8 cellular contexts compared by ENCODE assay signal in genomic region chr2:177262958-177263450, GRCh38. TPM values are rescaled to one million over a fixed set of nuclear protein-coding genes. Genes with fewer than 3 reads are reported as not detected.
DNase-seq lines count a peak whose midpoint lies in the region; ATAC-seq and TF ChIP-seq lines count a peak whose summit lies in the region.

No MANE protein-coding gene starts in this region.

- peaks cover 63% of the 10 kb centered on the region for H3K79me2 ChIP-seq in PC-9 (ENCODE audit: low read depth)
- H3K79me2 ChIP-seq in osteoblast (ENCODE audit: insufficient read depth, low read length), result peaks cover 58% of the 10 kb centered on the region

- no peak for DNase-seq in CD8-positive, alpha-beta T cell
- no peak for DNase-seq in PC-9
- no peak for DNase-seq in epithelial cell of esophagus (ENCODE audit: low read depth)
- DNase-seq in osteoblast (ENCODE audit: insufficient read length, low spot score, missing footprints), result no peak
- no peak for DNase-seq in inferior parietal cortex (ENCODE audit: extremely low spot score)
- DNase-seq in activated CD4-positive, CD25-positive, alpha-beta regulatory T cell treated with anti-CD3 and anti-CD28 coated beads, Interleukin-2, amount 50 U/mL, for 72 hours, result no peak
- DNase-seq in nucleus accumbens (lab: John Stamatoyannopoulos, UW), result no peak

- BruUV-seq in PC-9 (replicated peaks; lab: Mats Ljungman, UMichigan), result no TSS peak

- H3K4me3 Mint-ChIP-seq in CD8-positive, alpha-beta T cell, result peak overlapping the region; percentile 92

- no peaks in the 10 kb centered on the region for H3K9me2 ChIP-seq in PC-9 (ENCODE audit: insufficient read depth)

- peaks cover 54% of the 10 kb centered on the region for H3K4me1 Mint-ChIP-seq in CD8-positive, alpha-beta T cell (ENCODE audit: low read depth)

- H3K4me2 ChIP-seq in PC-9 (peak overlapping the region; percentile 94), osteoblast (ENCODE audit: insufficient read depth, low read length) (peak overlapping the region; percentile 68)

- no peaks in the 10 kb centered on the region for H3K27me3 Mint-ChIP-seq in CD8-positive, alpha-beta T cell (ENCODE audit: low read depth)

- TF ChIP-seq CTCF in CD8-positive, alpha-beta T cell (IDR thresholded peaks at IDR 0.05), result no peak
- TF ChIP-seq CTCF in PC-9 (conservative IDR thresholded peaks at IDR 0.05) (no peak), epithelial cell of esophagus (IDR thresholded peaks at IDR 0.05; ENCODE audit: insufficient read depth, low read depth, low read length, missing control alignments) (no peak), osteoblast (IDR thresholded peaks at IDR 0.05; ENCODE audit: extremely low read depth, low read depth, low read length) (no peak)

- POLR2A ChIA-PET in CD8-positive, alpha-beta T cell (lab: Charles Lee), result interaction anchor here (0.6 to 5.1 kb wide), 33 partner anchors 10 to 406 kb away, joined by 3 to 129 read pairs (median 13); partner anchors contain the start of genes AGPS and HNRNPA3
- POLR2A ChIA-PET in PC-9 (lab: Charles Lee; ENCODE audit: unreplicated experiment), result interaction anchor here (0.5 to 0.8 kb wide), 7 partner anchors 18 to 709 kb away, joined by 3 to 8 read pairs (median 3); no protein-coding TSS in a partner anchor

- H3K9me3 Mint-ChIP-seq in CD8-positive, alpha-beta T cell, result peaks cover 3% of the 10 kb centered on the region

- ATAC-seq in CD8-positive, alpha-beta T cell, result no peak
- no peak for ATAC-seq in GM18873 (IDR thresholded peaks at IDR 0.05; ENCODE audit: low FRiP score, unreplicated experiment)

- CTCF ChIA-PET in CD8-positive, alpha-beta T cell (lab: Charles Lee), result interaction anchor here (0.7 to 5.0 kb wide), 31 partner anchors 8 to 497 kb away, joined by 3 to 72 read pairs (median 6); partner anchors contain the start of gene HNRNPA3
- CTCF ChIA-PET in PC-9 (lab: Charles Lee), result interaction anchor here (0.7 to 3.0 kb wide), 11 partner anchors 17 to 152 kb away, joined by 3 to 35 read pairs (median 4); no protein-coding TSS in a partner anchor

- no peak overlapping the region for H2AFZ ChIP-seq in PC-9
- H2AFZ ChIP-seq in osteoblast (ENCODE audit: low read length), result no peak overlapping the region

- no peaks in the 10 kb centered on the region for H3K27me3 ChIP-seq in CD8-positive, alpha-beta T cell (ENCODE audit: insufficient read depth, low read length)
- H3K27me3 ChIP-seq in PC-9 (ENCODE audit: insufficient read depth, low read depth) (no peaks in the 10 kb centered on the region), osteoblast (ENCODE audit: insufficient read depth, low read length) (no peaks in the 10 kb centered on the region)

- H3K27ac Mint-ChIP-seq in CD8-positive, alpha-beta T cell, result peak overlapping the region; percentile 99

- peak overlapping the region; percentile 97 for H3K4me3 ChIP-seq in CD8-positive, alpha-beta T cell (ENCODE audit: low read depth, low read length)
- H3K4me3 ChIP-seq in PC-9, result peak overlapping the region; percentile 90
- peak overlapping the region; percentile 86 for H3K4me3 ChIP-seq in epithelial cell of esophagus (ENCODE audit: low read length)
- H3K4me3 ChIP-seq in osteoblast (ENCODE audit: insufficient read depth, low read length), result peak overlapping the region; percentile 88

- H3K4me1 ChIP-seq in CD8-positive, alpha-beta T cell (ENCODE audit: insufficient read depth, low read length), result peaks cover 47% of the 10 kb centered on the region
- H3K4me1 ChIP-seq in PC-9 (replicated peaks; ENCODE audit: insufficient read depth), result peaks cover 50% of the 10 kb centered on the region
- H3K4me1 ChIP-seq in osteoblast (ENCODE audit: insufficient read depth, low read length), result peaks cover 36% of the 10 kb centered on the region

- H3K36me3 ChIP-seq in CD8-positive, alpha-beta T cell (ENCODE audit: insufficient read depth, low read length), result no peaks in the 10 kb centered on the region
- H3K36me3 ChIP-seq in PC-9 (ENCODE audit: low read depth) (peaks cover 29% of the 10 kb centered on the region), osteoblast (ENCODE audit: insufficient read depth, low read length) (peaks cover 3% of the 10 kb centered on the region)

- H4K20me1 ChIP-seq in PC-9 (ENCODE audit: insufficient read depth), result peaks cover 53% of the 10 kb centered on the region
- H4K20me1 ChIP-seq in osteoblast (ENCODE audit: insufficient read depth, low read length), result peaks cover 37% of the 10 kb centered on the region

- peak overlapping the region; percentile 99 for H3K27ac ChIP-seq in CD8-positive, alpha-beta T cell (ENCODE audit: low read depth, low read length)
- H3K27ac ChIP-seq in PC-9 (peak overlapping the region; percentile 97), osteoblast (ENCODE audit: low read depth, low read length) (peak overlapping the region; percentile 93)

- intact Hi-C loops in CD8-positive, alpha-beta T cell (cut with DNase I, micrococcal nuclease), result loop anchor here (1.0 to 10.0 kb wide), 10 partner anchors 11 to 1216 kb away; partner anchors contain the start of genes AGPS (in 1 of the 2), FKBP7 (in 1 of the 2) and HNRNPA3 (in 1 of the 2)
- intact Hi-C loops in PC-9 (cut with micrococcal nuclease; ENCODE audit: unreplicated experiment), result loop anchor here (1.0 to 10.0 kb wide), 13 partner anchors 9 to 681 kb away; partner anchors contain the start of gene HNRNPA3

- peaks cover 38% of the 10 kb centered on the region for H3K36me3 Mint-ChIP-seq in CD8-positive, alpha-beta T cell

- peaks cover 41% of the 10 kb centered on the region for H3F3A ChIP-seq in PC-9 (ENCODE audit: insufficient read depth, low read depth)

- no peaks in the 10 kb centered on the region for H3K9me3 ChIP-seq in CD8-positive, alpha-beta T cell (ENCODE audit: low read length)
- no peaks in the 10 kb centered on the region; the same call in 1 of the 2 replicates for H3K9me3 ChIP-seq in PC-9 (ENCODE audit: insufficient read depth, low read depth)
- H3K9me3 ChIP-seq in osteoblast (ENCODE audit: low read depth, low read length), result no peaks in the 10 kb centered on the region

RNA-seq across cellular contexts. Expression of gene NFE2L2, which starts 1.5 kb away (rescaled TPM):
- total RNA-seq in CD8-positive, alpha-beta T cell, result 10 to 100 TPM; 81.7 to 88.7 TPM
- total RNA-seq in PC-9 (2021) (117 and 138 TPM in 2 replicates), osteoblast (84.3 and 91.9 TPM in 2 replicates)

RNA-seq across cellular contexts. Expression of gene HNRNPA3, which starts 50.4 kb away (rescaled TPM):
- total RNA-seq in CD8-positive, alpha-beta T cell, result 100 to 1,000 TPM; 144 to 160 TPM
- total RNA-seq in PC-9 (2021) (245 and 290 TPM in 2 replicates), osteoblast (19.7 and 21.4 TPM in 2 replicates)
